Comparison of ENCODE assay signal across 5 cellular contexts in genomic region chr14:43297794-43298193, GRCh38.
"Had no signal": no experiment of that assay in that cellular context is flagged by ENCODE, and none has a peak within 500 bp of the region (broad histone marks: within the 10 kb centered on the region; RNA-seq: fewer than 3 reads in every experiment).

No MANE protein-coding gene starts in this region.

- DNase-seq: IMR-90, KBM-7 had no signal

- H3K4me3 ChIP-seq: K562 had no signal

- ATAC-seq: K562 had no signal

- H3K27ac ChIP-seq: HL-60 had no signal

- FAIRE-seq: HTR-8/SVneo, K562 had no signal
